12 cellular contexts compared by ENCODE assay signal in genomic region chr11:76671626-76672309, GRCh38. TPM values are rescaled to one million over a fixed set of nuclear protein-coding genes. Genes with fewer than 3 reads are reported as not detected.
DNase-seq lines count a peak whose midpoint lies in the region; ATAC-seq, FAIRE-seq and TF ChIP-seq lines count a peak whose summit lies in the region.
"Had no signal": no experiment of that assay in that cellular context is flagged by ENCODE, and none has a peak within 500 bp of the region (broad histone marks: within the 10 kb centered on the region; RNA-seq: fewer than 3 reads in every experiment).

No MANE protein-coding gene starts in this region.

- H3K9me3 ChIP-seq in breast epithelium (no peaks in the 10 kb centered on the region), K562 (replicated peaks; ENCODE audit: control insufficient read depth, insufficient read depth, low read depth, low read length) (no peaks in the 10 kb centered on the region), upper lobe of right lung (no peaks in the 10 kb centered on the region)
- H3K9me3 ChIP-seq in naive thymus-derived CD4-positive, alpha-beta T cell (ENCODE audit: control insufficient read depth in 2 of 3, low read length in 3 of 3): no peaks in the 10 kb centered on the region

- no peaks in the 10 kb centered on the region for H3K9me3 Mint-ChIP-seq in MCF 10A (ENCODE audit: unreplicated experiment)
- peaks cover 0 to 2% (median 0%) of the 10 kb centered on the region in 11 donors for H3K9me3 Mint-ChIP-seq in naive thymus-derived CD4-positive, alpha-beta T cell

- in situ Hi-C loops in K562 (cut with MboI): no loop called here

- CTCF ChIA-PET in MCF 10A (lab: Yijun Ruan, JAX) (interaction anchor here (0.6 to 0.7 kb wide), 3 partner anchors 50 to 169 kb away, joined by 3 read pairs; no protein-coding TSS in a partner anchor), K562 (lab: Yijun Ruan, JAX; ENCODE audit: low intra/inter-chr PET ratio) (no interaction called here)
- CTCF ChIA-PET in naive thymus-derived CD4-positive, alpha-beta T cell (lab: Charles Lee): no interaction called here

- H3K4me2 ChIP-seq in K562 (ENCODE audit: insufficient read depth, low read length): no peak overlapping the region

- no peak for DNase-seq in breast epithelium (ENCODE audit: low spot score in 2 of 2)
- no peak for DNase-seq in MCF 10A (ENCODE audit: unreplicated experiment)
- DNase-seq in K562 (ENCODE audit: extremely low read depth in 1 of 4, low spot score in 3 of 4): no peak
- DNase-seq in naive thymus-derived CD4-positive, alpha-beta T cell: no peak
- peak; percentile 47 for DNase-seq in upper lobe of right lung
- no peak for DNase-seq in superior temporal gyrus (ENCODE audit: extremely low spot score)
- DNase-seq in foreskin keratinocyte: no peak
- DNase-seq in NCI-H748 treated with DMSO at 0.1 percent for 48 hours (lab: John Stamatoyannopoulos, UW): no peak
- DNase-seq: Kasumi-1, NCI-H2171 treated with DMSO at 0.1 percent for 48 hours had no signal

- H3K36me3 Mint-ChIP-seq in MCF 10A (ENCODE audit: insufficient read depth, unreplicated experiment): no peaks in the 10 kb centered on the region
- peaks cover 0 to 6% (median 0%) of the 10 kb centered on the region in 5 donors for H3K36me3 Mint-ChIP-seq in naive thymus-derived CD4-positive, alpha-beta T cell

- H3K27ac Mint-ChIP-seq in MCF 10A (ENCODE audit: low read depth, unreplicated experiment): no peak overlapping the region
- H3K27ac Mint-ChIP-seq in naive thymus-derived CD4-positive, alpha-beta T cell: no peak overlapping the region

- intact Hi-C loops in breast epithelium (cut with DNase I; ENCODE audit: low total_unique reads) (no loop called here), MCF 10A (cut with micrococcal nuclease) (no loop called here), K562 (cut with micrococcal nuclease) (loop anchor here (10.0 kb wide), 1 partner anchor 347 kb away; no protein-coding TSS in a partner anchor), upper lobe of right lung (cut with DNase I) (loop anchor here (10.0 kb wide), 1 partner anchor 117 kb away; no protein-coding TSS in a partner anchor)
- intact Hi-C loops in naive thymus-derived CD4-positive, alpha-beta T cell (cut with micrococcal nuclease): loop anchor here in 1 of 2 donors (5.0 kb wide), 2 partner anchors 44 to 74 kb away; no protein-coding TSS in a partner anchor

- no TSS peak for BruUV-seq in MCF 10A (replicated peaks; lab: Mats Ljungman, UMichigan)
- no TSS peak for BruUV-seq in K562 (replicated peaks; lab: Mats Ljungman, UMichigan)

- H3K27me3 ChIP-seq in breast epithelium (peaks cover 0 to 8% of the 10 kb centered on the region in 2 donors), K562 (ENCODE audit: control insufficient read depth in 2 of 2, insufficient read depth in 2 of 2, low read length in 2 of 2) (peaks cover 12 to 32% of the 10 kb centered on the region in 2 experiments), upper lobe of right lung (peaks cover 13% of the 10 kb centered on the region), foreskin keratinocyte (peaks cover 29% of the 10 kb centered on the region)
- H3K27me3 ChIP-seq in naive thymus-derived CD4-positive, alpha-beta T cell (ENCODE audit: control insufficient read depth in 2 of 2, insufficient read depth in 2 of 2, low read length in 2 of 2): peaks cover 0 to 7% of the 10 kb centered on the region in 2 donors

- ATAC-seq in K562 (no peak), upper lobe of right lung (no peak), foreskin keratinocyte (no peak)
- no peak for ATAC-seq in naive thymus-derived CD4-positive, alpha-beta T cell

- no peak overlapping the region for H3K4me3 Mint-ChIP-seq in MCF 10A (ENCODE audit: unreplicated experiment)
- H3K4me3 Mint-ChIP-seq in naive thymus-derived CD4-positive, alpha-beta T cell: peak overlapping the region; percentile 56 to 73 (median 66)

- TF ChIP-seq POLR2A in breast epithelium (IDR thresholded peaks at IDR 0.05) (no peak), K562 (conservative IDR thresholded peaks at IDR 0.05) (no peak)

- H3K79me2 ChIP-seq in K562 (ENCODE audit: control insufficient read depth, insufficient read depth, low read length): no peaks in the 10 kb centered on the region

- no peak for TF ChIP-seq EP300 in K562 (IDR thresholded peaks at IDR 0.05; ENCODE audit: low read length)

- H3K4me1 Mint-ChIP-seq in MCF 10A (ENCODE audit: insufficient read depth, unreplicated experiment): no peaks in the 10 kb centered on the region
- peaks cover 8 to 27% (median 19%) of the 10 kb centered on the region in 7 donors for H3K4me1 Mint-ChIP-seq in naive thymus-derived CD4-positive, alpha-beta T cell

- POLR2A ChIA-PET in MCF 10A (lab: Yijun Ruan, JAX) (no interaction called here), K562 (lab: Yijun Ruan, JAX) (interaction anchor here (0.6 to 1.0 kb wide), 4 partner anchors 8 to 47 kb away, joined by 3 to 4 read pairs (median 3); no protein-coding TSS in a partner anchor)
- POLR2A ChIA-PET in naive thymus-derived CD4-positive, alpha-beta T cell (lab: Charles Lee): no interaction called here

- TF ChIP-seq CTCF in breast epithelium (IDR thresholded peaks at IDR 0.05): no peak
- TF ChIP-seq CTCF in MCF 10A (IDR thresholded peaks at IDR 0.05; ENCODE audit: unreplicated experiment): no peak
- TF ChIP-seq CTCF in K562 (IDR thresholded peaks at IDR 0.05 in 2 of 3, conservative IDR thresholded peaks at IDR 0.05 in 1 of 3; ENCODE audit: insufficient read depth in 2 of 3, low read depth in 1 of 3, low read length in 3 of 3): no peak
- TF ChIP-seq CTCF in upper lobe of right lung (IDR thresholded peaks at IDR 0.05): no peak
- no peak for TF ChIP-seq CTCF in foreskin keratinocyte (conservative IDR thresholded peaks at IDR 0.05)

- no peak overlapping the region for H3K9ac ChIP-seq in K562 (ENCODE audit: insufficient read depth in 1 of 2, low read depth in 2 of 2, low read length in 2 of 2)

- no peak overlapping the region for H2AFZ ChIP-seq in K562 (ENCODE audit: low read depth, low read length)

- H4K20me1 ChIP-seq in K562 (replicated peaks; ENCODE audit: control insufficient read depth, insufficient read depth, low read length): 0 out of 2 replicates have a peak, but pooled peaks cover 19% of the 10 kb centered on the region

- peaks cover 13% of the 10 kb centered on the region for H3K27me3 Mint-ChIP-seq in MCF 10A (ENCODE audit: insufficient read depth, unreplicated experiment)
- H3K27me3 Mint-ChIP-seq in naive thymus-derived CD4-positive, alpha-beta T cell: peaks cover 32 to 48% (median 35%) of the 10 kb centered on the region in 5 donors

- 44% methylated on average over 5 of the region's 5 CpGs for WGBS in K562 (ENCODE audit: insufficient coverage, low coverage, missing lambda C conversion rate)

- no peaks in the 10 kb centered on the region for H3K9me1 ChIP-seq in K562 (ENCODE audit: control insufficient read depth, insufficient read depth, low read length)

- FAIRE-seq in K562 (lab: Jason Lieb, UNC): no peak
- FAIRE-seq: H54 had no signal

- H3K36me3 ChIP-seq in breast epithelium: no peaks in the 10 kb centered on the region
- H3K36me3 ChIP-seq in K562 (ENCODE audit: control insufficient read depth, insufficient read depth, low read length): no peaks in the 10 kb centered on the region
- H3K36me3 ChIP-seq in naive thymus-derived CD4-positive, alpha-beta T cell (ENCODE audit: control insufficient read depth in 2 of 3, insufficient read depth in 3 of 3, low read length in 3 of 3): no peaks in the 10 kb centered on the region
- H3K36me3 ChIP-seq in upper lobe of right lung: no peaks in the 10 kb centered on the region

- H3K4me1 ChIP-seq in breast epithelium: peaks cover 0 to 4% of the 10 kb centered on the region in 2 donors
- peaks cover 3 to 20% of the 10 kb centered on the region in 2 experiments; a peak in 2 of 5 replicates for H3K4me1 ChIP-seq in K562 (replicated peaks in 1 of 2; ENCODE audit: control insufficient read depth in 2 of 2, insufficient read depth in 2 of 2, low read length in 2 of 2)
- peaks cover 5 to 28% of the 10 kb centered on the region in 2 donors for H3K4me1 ChIP-seq in naive thymus-derived CD4-positive, alpha-beta T cell (ENCODE audit: control insufficient read depth in 2 of 2, insufficient read depth in 2 of 2, low read length in 2 of 2)
- peaks cover 29% of the 10 kb centered on the region for H3K4me1 ChIP-seq in upper lobe of right lung
- H3K4me1 ChIP-seq in foreskin keratinocyte: no peaks in the 10 kb centered on the region

- TF ChIP-seq RAD21 in K562 (CRISPR knock-in tag; conservative IDR thresholded peaks at IDR 0.05 in 1 of 2, IDR thresholded peaks at IDR 0.05 in 1 of 2): no peak

- peak overlapping the region; percentile 15 to 88 for H3K27ac ChIP-seq in breast epithelium
- no peak overlapping the region for H3K27ac ChIP-seq in K562 (ENCODE audit: extremely low read depth, low read depth, low read length)
- H3K27ac ChIP-seq in naive thymus-derived CD4-positive, alpha-beta T cell (ENCODE audit: low read depth, low read length): no peak overlapping the region
- H3K27ac ChIP-seq in upper lobe of right lung: peak overlapping the region; percentile 36
- no peak overlapping the region for H3K27ac ChIP-seq in foreskin keratinocyte
- H3K27ac ChIP-seq: RWPE1 had no signal

- H3K4me3 ChIP-seq in breast epithelium: no peak overlapping the region
- H3K4me3 ChIP-seq in K562: no peak overlapping the region
- H3K4me3 ChIP-seq in naive thymus-derived CD4-positive, alpha-beta T cell (ENCODE audit: low read length): no peak overlapping the region
- no peak overlapping the region for H3K4me3 ChIP-seq in upper lobe of right lung

RNA-seq across cellular contexts. Expression of gene LRRC32, which starts 1.2 kb away (rescaled TPM):
- 10 to 100 TPM in 2 of 3 donors, 1 to 10 TPM in 1; 7.5 to 56.0 (median 42.6) TPM for total RNA-seq in breast epithelium
- not detected in 2 replicates for total RNA-seq in MCF 10A (2022)
- total RNA-seq in K562 (2011; cell fraction: chromatin; rRNA removed; ENCODE audit: low replicate concordance): 0.21 and 0.65 TPM in 2 replicates
- total RNA-seq in K562 (2011; cell fraction: nucleolus; rRNA removed): 0.79 and 1.3 TPM in 2 replicates
- total RNA-seq in K562 (2011; cell fraction: nucleoplasm; rRNA removed): 0.76 and 0.81 TPM in 2 replicates
- total RNA-seq in K562 (2014; rRNA removed): 0.16 and 0.50 TPM in 2 replicates
- 0.16 TPM in 1 of 2 replicates, not detected in the other for total RNA-seq in K562 (2014; rRNA removed; fragmentation: Illumina TruSeq; extraction: Trizol)
- total RNA-seq in K562 (2015; rRNA removed; fragmentation: Illumina TruSeq; extraction: Trizol): not detected in 2 replicates
- total RNA-seq in K562 (2021): 0.20 and 0.31 TPM in 2 replicates
- polyA plus RNA-seq in K562 (2011; rRNA removed): 0.10 and 0.47 TPM in 2 replicates
- polyA plus RNA-seq in K562 (2011; cell fraction: cytosol; rRNA removed): 0.44 and 0.48 TPM in 2 replicates
- 0.41 and 0.63 TPM in 2 replicates for polyA plus RNA-seq in K562 (2011; cell fraction: nucleus; rRNA removed)
- 0.12 and 0.65 TPM in 2 replicates for polyA plus RNA-seq in K562 (2012)
- 0.18 and 0.44 TPM in 2 replicates for polyA plus RNA-seq in K562 (2014; fragmentation: Illumina TruSeq; extraction: Trizol)
- not detected for polyA plus RNA-seq in K562 (2014; fragmentation: Nextera tagmentation; extraction: Ambion mirVana)
- 0.08 TPM in 1 of 2 replicates, not detected in the other for polyA plus RNA-seq in K562 (2014; rRNA removed)
- 0.53 and 0.57 TPM in 2 replicates for polyA minus RNA-seq in K562 (2011; rRNA and poly(A)+ RNA removed)
- polyA minus RNA-seq in K562 (2011; cell fraction: cytosol; rRNA and poly(A)+ RNA removed): 0.55 and 0.67 TPM in 2 replicates
- 0.13 and 0.56 TPM in 2 replicates for polyA minus RNA-seq in K562 (2011; cell fraction: nucleus; rRNA and poly(A)+ RNA removed)
- total RNA-seq in naive thymus-derived CD4-positive, alpha-beta T cell: 1 to 10 TPM in 1 of 5 experiments, under 1 TPM in 3, not detected in 1; 0.08 to 4.5 (median 0.61) TPM
- not detected for polyA plus RNA-seq in naive thymus-derived CD4-positive, alpha-beta T cell
- 111 TPM for total RNA-seq in upper lobe of right lung
- total RNA-seq in foreskin keratinocyte: 0.03 TPM in 1 of 2 replicates, not detected in the other
- 0.10 TPM in 1 of 2 replicates, not detected in the other for polyA plus RNA-seq in foreskin keratinocyte

Comparison
In these comparisons a context has a peak if more than half of its experiments do, and no peak if none do; other contexts are left out.
1. H3K27ac ChIP-seq: peak in breast epithelium (2 of 2) and upper lobe of right lung (single experiment); none in K562 (single experiment), naive thymus-derived CD4-positive, alpha-beta T cell (single experiment) and foreskin keratinocyte (single experiment).
2. intact Hi-C loops: an anchor here in K562 (10.0 kb wide) and upper lobe of right lung (10.0 kb wide); none called in breast epithelium and MCF 10A.